8 cellular contexts compared by ENCODE assay signal in the genomic region with DNA sequence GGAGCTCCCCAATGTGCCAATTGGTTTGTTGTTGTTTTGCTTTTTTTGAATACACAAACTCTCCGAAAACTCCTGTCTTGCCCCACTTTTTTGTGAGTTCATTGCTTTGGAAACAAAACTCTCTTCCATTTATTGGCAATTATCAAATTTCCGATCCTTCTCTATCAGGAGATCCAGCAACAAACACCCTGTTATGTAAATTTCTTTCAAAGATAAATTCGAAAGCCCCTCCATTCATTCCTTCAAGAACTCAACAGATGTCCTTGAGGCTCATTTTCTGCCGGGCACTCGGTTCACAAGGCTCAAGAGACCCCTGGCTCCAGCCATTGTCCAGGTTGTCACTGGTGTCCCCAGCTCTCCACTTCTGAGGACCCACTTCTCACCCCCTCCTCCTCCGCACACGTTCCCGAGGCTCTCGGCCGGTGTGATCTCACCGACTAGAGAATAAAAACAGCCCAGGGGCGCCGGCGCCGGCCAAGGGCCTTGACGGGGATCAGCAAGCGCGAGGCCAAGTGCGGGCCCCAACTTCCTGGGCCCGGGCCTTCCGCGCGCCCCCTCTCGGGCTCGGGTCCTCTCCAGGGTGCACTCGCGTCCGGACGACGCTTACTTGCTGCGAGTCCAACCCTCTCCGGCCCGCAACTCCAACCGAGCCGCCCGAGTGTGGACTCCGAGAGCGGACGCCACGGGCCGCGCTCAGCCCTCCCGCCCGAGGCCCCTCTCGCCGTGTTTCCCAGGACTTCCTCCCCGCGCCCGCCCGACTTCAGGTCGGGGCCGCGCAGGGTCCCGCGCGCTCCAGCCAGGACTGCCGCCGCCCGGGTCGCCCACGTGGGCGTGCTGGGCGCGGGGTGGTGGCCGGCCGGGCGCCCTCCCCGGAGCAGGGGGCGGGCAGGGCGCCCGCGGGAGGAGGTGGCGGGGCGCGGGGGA. TPM values are rescaled to one million over a fixed set of nuclear protein-coding genes. Genes with fewer than 3 reads are reported as not detected.
DNase-seq lines count a peak whose midpoint lies in the region; ATAC-seq and TF ChIP-seq lines count a peak whose summit lies in the region.

No MANE protein-coding gene starts in this region.

- peak overlapping the region; percentile 70 for H3K27ac Mint-ChIP-seq in CD4-positive, alpha-beta T cell
- peak overlapping the region; percentile 50 for H3K27ac Mint-ChIP-seq in activated naive CD8-positive, alpha-beta T cell treated with anti-CD3 and anti-CD28 coated beads for 36 hours

- no peak for TF ChIP-seq POLR2A in NB4 (IDR thresholded peaks at IDR 0.05; ENCODE audit: extremely low read depth, insufficient read length)

- peak overlapping the region; percentile 89 for H3K4me3 Mint-ChIP-seq in CD4-positive, alpha-beta T cell
- peak overlapping the region; percentile 13 for H3K4me3 Mint-ChIP-seq in activated naive CD8-positive, alpha-beta T cell treated with anti-CD3 and anti-CD28 coated beads for 36 hours

- DNase-seq in CD4-positive, alpha-beta T cell: peak in 3 of 10 experiments; percentile 23 to 51 (median 29)
- DNase-seq in NB4 (ENCODE audit: low read depth) (no peak), right cardiac atrium (peak in 1 of 3 donors; percentile 71), skeletal muscle cell (ENCODE audit: low read depth) (no peak), NCI-H510A treated with DMSO at 0.1 percent for 48 hours (lab: John Stamatoyannopoulos, UW) (no peak), NCI-H345 (lab: John Stamatoyannopoulos, UW) (no peak)
- DNase-seq in activated naive CD8-positive, alpha-beta T cell treated with anti-CD3 and anti-CD28 coated beads for 36 hours: peak; percentile 49

- intact Hi-C loops in CD4-positive, alpha-beta T cell (cut with DNase I, micrococcal nuclease): loop anchor here (5.0 to 10.0 kb wide), 3 partner anchors 37 to 190 kb away; a partner anchor contains a TSS
- intact Hi-C loops in right cardiac atrium (cut with DNase I): loop anchor here in 3 of 4 donors (5.0 to 10.0 kb wide), 5 partner anchors 60 to 187 kb away; a partner anchor contains a TSS

- H3K27ac ChIP-seq in CD4-positive, alpha-beta T cell (ENCODE audit: low read depth, low read length): no peak overlapping the region
- peak overlapping the region; percentile 85 for H3K27ac ChIP-seq in right cardiac atrium (ENCODE audit: low read length)

- peak; percentile 2 for ATAC-seq in CD4-positive, alpha-beta T cell (ENCODE audit: poor library complexity)
- peak; percentile 19 for ATAC-seq in GM21423 (IDR thresholded peaks at IDR 0.05; ENCODE audit: unreplicated experiment)
- no peak for ATAC-seq in right cardiac atrium

- CTCF ChIA-PET in CD4-positive, alpha-beta T cell (lab: Charles Lee): interaction anchor here (0.9 to 1.2 kb wide), 5 partner anchors 16 to 73 kb away, joined by 3 to 4 read pairs (median 3); no protein-coding TSS in a partner anchor

- no peaks in the 10 kb centered on the region for H3K9me3 ChIP-seq in CD4-positive, alpha-beta T cell (ENCODE audit: control insufficient read depth, low read length)
- H3K9me3 ChIP-seq in right cardiac atrium (ENCODE audit: control insufficient read depth, low read length): no peaks in the 10 kb centered on the region

- POLR2A ChIA-PET in CD4-positive, alpha-beta T cell (lab: Charles Lee): interaction anchor here (0.8 to 8.4 kb wide), 20 partner anchors 9 to 177 kb away, joined by 3 to 119 read pairs (median 4); no protein-coding TSS in a partner anchor

- H3K9me3 Mint-ChIP-seq in CD4-positive, alpha-beta T cell: no peaks in the 10 kb centered on the region
- no peaks in the 10 kb centered on the region for H3K9me3 Mint-ChIP-seq in activated naive CD8-positive, alpha-beta T cell treated with anti-CD3 and anti-CD28 coated beads for 36 hours

- H3K27me3 ChIP-seq in CD4-positive, alpha-beta T cell (ENCODE audit: control insufficient read depth, insufficient read depth, low read length): no peaks in the 10 kb centered on the region
- no peaks in the 10 kb centered on the region for H3K27me3 ChIP-seq in right cardiac atrium (ENCODE audit: control insufficient read depth, insufficient read depth)

- WGBS in right cardiac atrium: 4% methylated on average over 75 of the region's 75 CpGs

- peak overlapping the region; percentile 64 for H3K4me3 ChIP-seq in NB4 (ENCODE audit: low read depth, low read length)
- peak overlapping the region; percentile 85 for H3K4me3 ChIP-seq in right cardiac atrium (ENCODE audit: low read length)
- H3K4me3 ChIP-seq in skeletal muscle cell (ENCODE audit: low read depth, low read length): peak overlapping the region; percentile 35

- H3K4me1 ChIP-seq in right cardiac atrium (ENCODE audit: control insufficient read depth, insufficient read depth, low read length): peaks cover 18% of the 10 kb centered on the region

- no peaks in the 10 kb centered on the region for H3K27me3 Mint-ChIP-seq in CD4-positive, alpha-beta T cell
- peaks cover 18% of the 10 kb centered on the region for H3K27me3 Mint-ChIP-seq in activated naive CD8-positive, alpha-beta T cell treated with anti-CD3 and anti-CD28 coated beads for 36 hours

- no peak for TF ChIP-seq CTCF in CD4-positive, alpha-beta T cell (IDR thresholded peaks at IDR 0.05)
- TF ChIP-seq CTCF in NB4 (IDR thresholded peaks at IDR 0.05; ENCODE audit: low read depth, low read length): no peak

- H3K4me1 Mint-ChIP-seq in CD4-positive, alpha-beta T cell (ENCODE audit: low read depth): peaks cover 54% of the 10 kb centered on the region
- H3K4me1 Mint-ChIP-seq in activated naive CD8-positive, alpha-beta T cell treated with anti-CD3 and anti-CD28 coated beads for 36 hours: peaks cover 32% of the 10 kb centered on the region

- H3K36me3 Mint-ChIP-seq in CD4-positive, alpha-beta T cell (ENCODE audit: low read depth): peaks cover 15% of the 10 kb centered on the region
- H3K36me3 Mint-ChIP-seq in activated naive CD8-positive, alpha-beta T cell treated with anti-CD3 and anti-CD28 coated beads for 36 hours: peaks cover 6% of the 10 kb centered on the region

RNA-seq across cellular contexts. Expression of a gene that starts 0.5 kb away (rescaled TPM):
- 10 to 100 TPM; 30.0 to 31.0 TPM for total RNA-seq in CD4-positive, alpha-beta T cell
- total RNA-seq in activated naive CD8-positive, alpha-beta T cell treated with anti-CD3 and anti-CD28 coated beads for 36 hours: 10 to 100 TPM; 15.7 to 16.4 TPM
- total RNA-seq in right cardiac atrium: 10 to 100 TPM; 29.2 to 40.5 (median 30.5) TPM
- 9.9 TPM for polyA plus RNA-seq in right cardiac atrium

Comparison
In these comparisons a context has a peak if more than half of its experiments do, and no peak if none do; other contexts are left out.
1. ATAC-seq: peak in CD4-positive, alpha-beta T cell (single experiment) and GM21423 (single experiment); none in right cardiac atrium (0 of 2).
2. H3K4me3 ChIP-seq: peak in every context shown above with its lines; median percentile 85 in right cardiac atrium; 64 in NB4; 35 in skeletal muscle cell.